In the genomic region with DNA sequence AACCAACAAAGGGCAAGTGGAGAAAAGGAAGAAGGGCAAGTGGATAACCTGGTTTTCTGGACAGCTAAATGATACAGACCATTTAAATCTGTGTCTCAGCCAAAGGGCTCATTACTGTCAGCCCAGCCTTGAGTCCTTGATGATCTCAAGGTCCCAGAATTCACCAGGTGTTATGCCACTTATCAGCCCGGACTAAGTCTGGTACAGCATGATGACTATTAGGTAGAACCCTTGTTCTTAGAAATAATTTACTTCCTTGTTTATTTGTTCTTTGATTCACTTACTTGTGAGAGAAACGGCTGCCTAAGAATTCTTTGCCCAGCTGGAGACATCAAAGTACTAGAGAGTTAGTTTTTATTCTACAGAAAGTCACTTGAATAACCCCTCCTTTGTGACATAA, we compare ENCODE assay signal across 1 cellular context.
TF ChIP-seq lines count a peak whose summit lies in the region.

No MANE protein-coding gene starts in this region.

TF ChIP-seq in GM23338, 12 proteins besides CTCF, POLR2A, EP300 and RAD21 (continued from another document):
- TF ChIP-seq, protein P1, sequence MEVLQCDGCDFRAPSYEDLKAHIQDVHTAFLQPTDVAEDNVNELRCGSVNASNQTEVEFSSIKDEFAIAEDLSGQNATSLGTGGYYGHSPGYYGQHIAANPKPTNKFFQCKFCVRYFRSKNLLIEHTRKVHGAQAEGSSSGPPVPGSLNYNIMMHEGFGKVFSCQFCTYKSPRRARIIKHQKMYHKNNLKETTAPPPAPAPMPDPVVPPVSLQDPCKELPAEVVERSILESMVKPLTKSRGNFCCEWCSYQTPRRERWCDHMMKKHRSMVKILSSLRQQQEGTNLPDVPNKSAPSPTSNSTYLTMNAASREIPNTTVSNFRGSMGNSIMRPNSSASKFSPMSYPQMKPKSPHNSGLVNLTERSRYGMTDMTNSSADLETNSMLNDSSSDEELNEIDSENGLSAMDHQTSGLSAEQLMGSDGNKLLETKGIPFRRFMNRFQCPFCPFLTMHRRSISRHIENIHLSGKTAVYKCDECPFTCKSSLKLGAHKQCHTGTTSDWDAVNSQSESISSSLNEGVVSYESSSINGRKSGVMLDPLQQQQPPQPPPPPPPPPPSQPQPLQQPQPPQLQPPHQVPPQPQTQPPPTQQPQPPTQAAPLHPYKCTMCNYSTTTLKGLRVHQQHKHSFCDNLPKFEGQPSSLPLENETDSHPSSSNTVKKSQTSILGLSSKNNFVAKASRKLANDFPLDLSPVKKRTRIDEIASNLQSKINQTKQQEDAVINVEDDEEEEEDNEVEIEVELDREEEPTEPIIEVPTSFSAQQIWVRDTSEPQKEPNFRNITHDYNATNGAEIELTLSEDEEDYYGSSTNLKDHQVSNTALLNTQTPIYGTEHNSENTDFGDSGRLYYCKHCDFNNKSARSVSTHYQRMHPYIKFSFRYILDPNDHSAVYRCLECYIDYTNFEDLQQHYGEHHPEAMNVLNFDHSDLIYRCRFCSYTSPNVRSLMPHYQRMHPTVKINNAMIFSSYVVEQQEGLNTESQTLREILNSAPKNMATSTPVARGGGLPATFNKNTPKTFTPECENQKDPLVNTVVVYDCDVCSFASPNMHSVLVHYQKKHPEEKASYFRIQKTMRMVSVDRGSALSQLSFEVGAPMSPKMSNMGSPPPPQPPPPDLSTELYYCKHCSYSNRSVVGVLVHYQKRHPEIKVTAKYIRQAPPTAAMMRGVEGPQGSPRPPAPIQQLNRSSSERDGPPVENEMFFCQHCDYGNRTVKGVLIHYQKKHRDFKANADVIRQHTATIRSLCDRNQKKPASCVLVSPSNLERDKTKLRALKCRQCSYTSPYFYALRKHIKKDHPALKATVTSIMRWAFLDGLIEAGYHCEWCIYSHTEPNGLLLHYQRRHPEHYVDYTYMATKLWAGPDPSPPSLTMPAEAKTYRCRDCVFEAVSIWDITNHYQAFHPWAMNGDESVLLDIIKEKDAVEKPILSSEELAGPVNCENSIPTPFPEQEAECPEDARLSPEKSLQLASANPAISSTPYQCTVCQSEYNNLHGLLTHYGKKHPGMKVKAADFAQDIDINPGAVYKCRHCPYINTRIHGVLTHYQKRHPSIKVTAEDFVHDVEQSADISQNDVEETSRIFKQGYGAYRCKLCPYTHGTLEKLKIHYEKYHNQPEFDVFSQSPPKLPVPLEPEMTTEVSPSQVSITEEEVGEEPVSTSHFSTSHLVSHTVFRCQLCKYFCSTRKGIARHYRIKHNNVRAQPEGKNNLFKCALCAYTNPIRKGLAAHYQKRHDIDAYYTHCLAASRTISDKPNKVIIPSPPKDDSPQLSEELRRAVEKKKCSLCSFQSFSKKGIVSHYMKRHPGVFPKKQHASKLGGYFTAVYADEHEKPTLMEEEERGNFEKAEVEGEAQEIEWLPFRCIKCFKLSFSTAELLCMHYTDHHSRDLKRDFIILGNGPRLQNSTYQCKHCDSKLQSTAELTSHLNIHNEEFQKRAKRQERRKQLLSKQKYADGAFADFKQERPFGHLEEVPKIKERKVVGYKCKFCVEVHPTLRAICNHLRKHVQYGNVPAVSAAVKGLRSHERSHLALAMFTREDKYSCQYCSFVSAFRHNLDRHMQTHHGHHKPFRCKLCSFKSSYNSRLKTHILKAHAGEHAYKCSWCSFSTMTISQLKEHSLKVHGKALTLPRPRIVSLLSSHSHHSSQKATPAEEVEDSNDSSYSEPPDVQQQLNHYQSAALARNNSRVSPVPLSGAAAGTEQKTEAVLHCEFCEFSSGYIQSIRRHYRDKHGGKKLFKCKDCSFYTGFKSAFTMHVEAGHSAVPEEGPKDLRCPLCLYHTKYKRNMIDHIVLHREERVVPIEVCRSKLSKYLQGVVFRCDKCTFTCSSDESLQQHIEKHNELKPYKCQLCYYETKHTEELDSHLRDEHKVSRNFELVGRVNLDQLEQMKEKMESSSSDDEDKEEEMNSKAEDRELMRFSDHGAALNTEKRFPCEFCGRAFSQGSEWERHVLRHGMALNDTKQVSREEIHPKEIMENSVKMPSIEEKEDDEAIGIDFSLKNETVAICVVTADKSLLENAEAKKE (CRISPR knock-in tag; IDR thresholded peaks at IDR 0.05): no peak
- no peak for TF ChIP-seq NANOG (IDR thresholded peaks at IDR 0.05; ENCODE audit: borderline replicate concordance)
